In genomic region chr3:120602682-120603081, GRCh38 we compare ENCODE assay signal across 17 cellular contexts.
"Had no signal": no experiment of that assay in that cellular context is flagged by ENCODE, and none has a peak within 500 bp of the region (broad histone marks: within the 10 kb centered on the region; RNA-seq: fewer than 3 reads in every experiment).

No MANE protein-coding gene starts in this region.

- DNase-seq: activated CD4-positive, alpha-beta T cell treated with anti-CD3 and anti-CD28 coated beads, Interleukin-2, amount 10 ng/mL, durations not matched to agents 7 days and 5 days; activated CD8-positive, alpha-beta memory T cell treated with anti-CD3 and anti-CD28 coated beads, Interleukin-2, amount 50 U/mL, for 4 hours; activated gamma-delta T cell; activated T-cell treated with anti-CD3 and anti-CD28 coated beads, Interleukin-2, amount 50 U/mL, for 48 hours; foreskin keratinocyte; lower lobe of right lung; retina; stimulated activated CD4-positive, alpha-beta T cell treated with anti-CD3 and anti-CD28 coated beads, Interleukin-12 subunit alpha, Interleukin-12 subunit beta, amount 100 ng/mL, for 4 hours; stimulated activated CD4-positive, alpha-beta T cell treated with anti-CD3 and anti-CD28 coated beads, Interleukin-1b, Interleukin-23, amount 100 ng/mL, for 48 hours; stimulated activated CD8-positive, alpha-beta memory T cell treated with anti-CD3 and anti-CD28 coated beads, Interleukin-4, amount 100 ng/mL, for 48 hours; stimulated activated naive CD4-positive, alpha-beta T cell treated with Interleukin-2 at 50 U/mL for 16 hours; T-cell; T-helper 9 cell; tibial artery had no signal

- FAIRE-seq: bronchial epithelial cell had no signal

- H3K9me3 ChIP-seq: lower lobe of right lung, tibial artery had no signal

- H3K4me1 ChIP-seq: foreskin keratinocyte had no signal

- H3K27ac ChIP-seq: epithelial cell of prostate, foreskin keratinocyte, hepatocyte, lower lobe of right lung, tibial artery had no signal

- ATAC-seq: foreskin keratinocyte, lower lobe of right lung had no signal

- H3K27me3 ChIP-seq: foreskin keratinocyte, hepatocyte, tibial artery had no signal

- H3K4me2 ChIP-seq: hepatocyte had no signal

- H2AFZ ChIP-seq: hepatocyte had no signal

- H3K4me3 ChIP-seq: hepatocyte, lower lobe of right lung, tibial artery had no signal
